18 cellular contexts compared by ENCODE assay signal in genomic region chr12:129049917-129050316, GRCh38.
A peak's percentile ranks its signal among the peaks of the same experiment; 100 is the strongest.
DNase-seq lines count a peak whose midpoint lies in the region; ATAC-seq, FAIRE-seq and TF ChIP-seq lines count a peak whose summit lies in the region.
"Had no signal": no experiment of that assay in that cellular context is flagged by ENCODE, and none has a peak within 500 bp of the region (broad histone marks: within the 10 kb centered on the region; RNA-seq: fewer than 3 reads in every experiment).

No MANE protein-coding gene starts in this region.

- TF ChIP-seq CTCF in activated CD8-positive, alpha-beta T cell treated with anti-CD3 and anti-CD28 coated beads for 36 hours (IDR thresholded peaks at IDR 0.05), result no peak

- no peaks in the 10 kb centered on the region for H3K36me3 ChIP-seq in small intestine (ENCODE audit: control insufficient read depth in 2 of 2, insufficient read depth in 2 of 2, low read length in 2 of 2)
- H3K36me3 ChIP-seq: adrenal gland, uterus had no signal

- H3K4me3 ChIP-seq in small intestine (ENCODE audit: low read depth in 1 of 2, low read length in 2 of 2), result no peak overlapping the region
- H3K4me3 ChIP-seq: adrenal gland, mucosa of descending colon, uterus had no signal

- H3K9me3 ChIP-seq in small intestine (ENCODE audit: control insufficient read depth, low read depth), result no peaks in the 10 kb centered on the region
- H3K9me3 ChIP-seq: adrenal gland, mucosa of descending colon, uterus had no signal

- ATAC-seq in activated CD8-positive, alpha-beta T cell treated with anti-CD3 and anti-CD28 coated beads, Interleukin-2, amount 10 ng/mL, durations not matched to agents 7 days and 5 days, result no peak
- ATAC-seq in activated CD8-positive, alpha-beta T cell treated with anti-CD3 and anti-CD28 coated beads for 36 hours, result no peak
- no peak for ATAC-seq in GM19455 (IDR thresholded peaks at IDR 0.05; ENCODE audit: unreplicated experiment)
- ATAC-seq: mucosa of descending colon had no signal

- H3K27ac Mint-ChIP-seq in activated CD8-positive, alpha-beta T cell treated with anti-CD3 and anti-CD28 coated beads, Interleukin-2, amount 10 ng/mL, durations not matched to agents 7 days and 5 days, result no peak overlapping the region
- H3K27ac Mint-ChIP-seq in activated CD8-positive, alpha-beta T cell treated with anti-CD3 and anti-CD28 coated beads for 36 hours, result no peak overlapping the region

- H3K9me3 Mint-ChIP-seq in activated CD8-positive, alpha-beta T cell treated with anti-CD3 and anti-CD28 coated beads, Interleukin-2, amount 10 ng/mL, durations not matched to agents 7 days and 5 days (ENCODE audit: insufficient read depth), result no peaks in the 10 kb centered on the region
- H3K9me3 Mint-ChIP-seq in activated CD8-positive, alpha-beta T cell treated with anti-CD3 and anti-CD28 coated beads for 36 hours, result no peaks in the 10 kb centered on the region

- H3K27ac ChIP-seq in small intestine (ENCODE audit: low read depth in 1 of 2, low read length in 1 of 2), result no peak overlapping the region
- H3K27ac ChIP-seq: adrenal gland, uterus had no signal

- no peak overlapping the region for H3K4me3 Mint-ChIP-seq in activated CD8-positive, alpha-beta T cell treated with anti-CD3 and anti-CD28 coated beads, Interleukin-2, amount 10 ng/mL, durations not matched to agents 7 days and 5 days
- no peak overlapping the region for H3K4me3 Mint-ChIP-seq in activated CD8-positive, alpha-beta T cell treated with anti-CD3 and anti-CD28 coated beads for 36 hours

- CTCF ChIA-PET in activated CD8-positive, alpha-beta T cell treated with anti-CD3 and anti-CD28 coated beads, Interleukin-2, amount 10 ng/mL, durations not matched to agents 7 days and 5 days (lab: Charles Lee), result no interaction called here
- CTCF ChIA-PET in activated CD8-positive, alpha-beta T cell treated with anti-CD3 and anti-CD28 coated beads for 36 hours (lab: Charles Lee), result interaction anchor here (1.0 kb wide), 1 partner anchor 13 kb away, joined by 3 read pairs; no protein-coding TSS in a partner anchor

- H3K4me1 Mint-ChIP-seq in activated CD8-positive, alpha-beta T cell treated with anti-CD3 and anti-CD28 coated beads, Interleukin-2, amount 10 ng/mL, durations not matched to agents 7 days and 5 days (ENCODE audit: low read depth), result no peaks in the 10 kb centered on the region
- H3K4me1 Mint-ChIP-seq in activated CD8-positive, alpha-beta T cell treated with anti-CD3 and anti-CD28 coated beads for 36 hours (ENCODE audit: low read depth), result no peaks in the 10 kb centered on the region

- intact Hi-C loops in activated CD8-positive, alpha-beta T cell treated with anti-CD3 and anti-CD28 coated beads for 36 hours (cut with micrococcal nuclease), result no loop called here

- POLR2A ChIA-PET in activated CD8-positive, alpha-beta T cell treated with anti-CD3 and anti-CD28 coated beads, Interleukin-2, amount 10 ng/mL, durations not matched to agents 7 days and 5 days (lab: Charles Lee), result no interaction called here
- POLR2A ChIA-PET in activated CD8-positive, alpha-beta T cell treated with anti-CD3 and anti-CD28 coated beads for 36 hours (lab: Charles Lee), result no interaction called here

- no peaks in the 10 kb centered on the region for H3K36me3 Mint-ChIP-seq in activated CD8-positive, alpha-beta T cell treated with anti-CD3 and anti-CD28 coated beads, Interleukin-2, amount 10 ng/mL, durations not matched to agents 7 days and 5 days (ENCODE audit: low read depth)
- H3K36me3 Mint-ChIP-seq in activated CD8-positive, alpha-beta T cell treated with anti-CD3 and anti-CD28 coated beads for 36 hours (ENCODE audit: low read depth), result no peaks in the 10 kb centered on the region

- FAIRE-seq in small intestine (lab: Jason Lieb, UNC), result no peak

- peaks cover 0 to 1% of the 10 kb centered on the region in 2 donors for H3K27me3 ChIP-seq in small intestine (ENCODE audit: control insufficient read depth in 2 of 2, insufficient read depth in 2 of 2, low read length in 2 of 2)
- H3K27me3 ChIP-seq: adrenal gland, uterus had no signal

- peak; percentile 23 for DNase-seq in activated CD8-positive, alpha-beta T cell treated with anti-CD3 and anti-CD28 coated beads, Interleukin-2, amount 10 ng/mL, durations not matched to agents 7 days and 5 days
- no peak for DNase-seq in activated CD8-positive, alpha-beta T cell treated with anti-CD3 and anti-CD28 coated beads for 36 hours
- peak; percentile 39 for DNase-seq in NCI-H1048 (lab: John Stamatoyannopoulos, UW)
- peak; percentile 70 for DNase-seq in ecto neural progenitor cell (ENCODE audit: low spot score)
- DNase-seq in small intestine, result peak; percentile 5
- DNase-seq in NCI-H2029 treated with DMSO at 0.1 percent for 48 hours (lab: John Stamatoyannopoulos, UW), result no peak
- DNase-seq in activated naive CD4-positive, alpha-beta T cell (lab: John Stamatoyannopoulos, UW), result no peak
- DNase-seq: activated CD4-positive, CD25-positive, alpha-beta regulatory T cell treated with anti-CD3 and anti-CD28 coated beads, Interleukin-2, amount 50 U/mL, for 72 hours; adrenal gland; cortex of kidney; DMS 273 treated with DMSO at 0.1 percent for 48 hours; mucosa of descending colon; NCI-H1105; NCI-H446 treated with DMSO at 0.1 percent for 48 hours; SHP77 treated with DMSO at 0.1 percent for 48 hours; stimulated activated CD4-positive, alpha-beta T cell treated with anti-CD3 and anti-CD28 coated beads, Interleukin-2, amount 100 ng/mL, for 24 hours; uterus had no signal

- H3K4me1 ChIP-seq in small intestine (ENCODE audit: control insufficient read depth in 2 of 2, insufficient read depth in 1 of 2, low read depth in 1 of 2, low read length in 1 of 2), result no peaks in the 10 kb centered on the region
- H3K4me1 ChIP-seq: adrenal gland, uterus had no signal

- no peaks in the 10 kb centered on the region for H3K27me3 Mint-ChIP-seq in activated CD8-positive, alpha-beta T cell treated with anti-CD3 and anti-CD28 coated beads, Interleukin-2, amount 10 ng/mL, durations not matched to agents 7 days and 5 days (ENCODE audit: low read depth)
- no peaks in the 10 kb centered on the region for H3K27me3 Mint-ChIP-seq in activated CD8-positive, alpha-beta T cell treated with anti-CD3 and anti-CD28 coated beads for 36 hours

- 5 to 11% (median 8%) methylated on average over 1 of the region's 1 CpG for WGBS in small intestine, 3 donors

Comparison
In these comparisons a context has a peak if more than half of its experiments do, and no peak if none do; other contexts are left out.
1. DNase-seq: peak in activated CD8-positive, alpha-beta T cell treated with anti-CD3 and anti-CD28 coated beads, Interleukin-2, amount 10 ng/mL, durations not matched to agents 7 days and 5 days (single experiment), NCI-H1048 (single experiment), ecto neural progenitor cell (single experiment) and small intestine (single experiment); none in activated CD8-positive, alpha-beta T cell treated with anti-CD3 and anti-CD28 coated beads for 36 hours (single experiment), NCI-H2029 treated with DMSO at 0.1 percent for 48 hours (single experiment) and activated naive CD4-positive, alpha-beta T cell (0 of 4).